ENCODE assay signal across 14 cellular contexts in the genomic region with DNA sequence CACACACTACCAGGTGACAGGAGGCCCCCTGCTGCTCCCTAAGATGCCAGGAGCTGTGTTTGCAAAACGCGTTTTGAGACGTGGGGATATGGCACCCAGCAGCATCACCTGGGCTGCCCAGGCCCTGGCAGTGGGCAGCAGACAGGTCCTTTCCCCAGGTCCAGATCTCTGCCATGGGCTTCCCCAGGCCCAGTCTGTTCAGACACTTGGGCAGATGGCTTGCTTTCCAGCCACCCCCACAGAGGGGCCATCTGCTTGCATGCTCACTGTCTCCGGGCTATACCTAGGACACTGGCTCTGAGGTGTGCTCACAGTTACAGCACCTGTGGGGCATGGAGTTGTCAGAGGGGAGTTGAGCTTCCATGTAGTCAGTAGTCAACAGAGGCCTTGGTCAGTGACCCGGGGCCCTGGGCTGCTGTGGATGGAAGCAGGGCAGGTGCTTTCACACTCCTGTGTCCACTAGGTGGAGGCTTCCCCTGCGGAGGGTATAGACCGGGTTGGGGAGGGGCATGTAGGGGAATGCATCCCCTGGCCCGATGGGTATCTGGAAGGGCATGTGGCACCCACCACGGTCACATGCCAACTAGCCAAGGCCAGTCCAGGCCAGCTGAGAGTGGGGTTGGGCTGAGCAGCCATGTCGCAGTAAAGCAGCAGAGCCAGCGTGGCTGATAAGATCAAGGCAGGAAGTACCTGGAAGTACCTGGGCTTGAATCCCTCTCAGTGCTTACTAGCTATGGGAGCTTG.
DNase-seq lines count a peak whose midpoint lies in the region; ATAC-seq and TF ChIP-seq lines count a peak whose summit lies in the region.
"Had no signal": no experiment of that assay in that cellular context is flagged by ENCODE, and none has a peak within 500 bp of the region (broad histone marks: within the 10 kb centered on the region; RNA-seq: fewer than 3 reads in every experiment).

No MANE protein-coding gene starts in this region.

- intact Hi-C loops in upper lobe of right lung (cut with DNase I), result no loop called here

- no peak overlapping the region for H3K27ac Mint-ChIP-seq in activated naive CD8-positive, alpha-beta T cell treated with anti-CD3 and anti-CD28 coated beads, Interleukin-2, amount 50 U/mL, for 24 hours
- H3K27ac Mint-ChIP-seq in activated naive CD8-positive, alpha-beta T cell treated with anti-CD3 and anti-CD28 coated beads for 36 hours, result no peak overlapping the region
- H3K27ac Mint-ChIP-seq: stimulated activated naive CD8-positive, alpha-beta T cell treated with anti-CD3 and anti-CD28 coated beads, Interleukin-15, amount 100 ng/mL, for 72 hours; T-helper 1 cell treated with Interleukin-12 subunit alpha and Interleukin-12 subunit beta and Interleukin-4 antibody, amounts not matched to agents 30 μg/mL and 1 μg/mL, for 36 hours had no signal

- peaks cover 4% of the 10 kb centered on the region for H3K9me3 Mint-ChIP-seq in activated naive CD8-positive, alpha-beta T cell treated with anti-CD3 and anti-CD28 coated beads, Interleukin-2, amount 50 U/mL, for 24 hours
- H3K9me3 Mint-ChIP-seq in activated naive CD8-positive, alpha-beta T cell treated with anti-CD3 and anti-CD28 coated beads for 36 hours, result peaks cover 3% of the 10 kb centered on the region
- H3K9me3 Mint-ChIP-seq: stimulated activated naive CD8-positive, alpha-beta T cell treated with anti-CD3 and anti-CD28 coated beads, Interleukin-15, amount 100 ng/mL, for 72 hours; T-helper 1 cell treated with Interleukin-12 subunit alpha and Interleukin-12 subunit beta and Interleukin-4 antibody, amounts not matched to agents 30 μg/mL and 1 μg/mL, for 36 hours had no signal

- H3K4me3 ChIP-seq in upper lobe of right lung, result no peak overlapping the region

- no peak overlapping the region for H3K4me3 Mint-ChIP-seq in activated naive CD8-positive, alpha-beta T cell treated with anti-CD3 and anti-CD28 coated beads, Interleukin-2, amount 50 U/mL, for 24 hours
- H3K4me3 Mint-ChIP-seq in activated naive CD8-positive, alpha-beta T cell treated with anti-CD3 and anti-CD28 coated beads for 36 hours, result no peak overlapping the region
- H3K4me3 Mint-ChIP-seq: stimulated activated naive CD8-positive, alpha-beta T cell treated with anti-CD3 and anti-CD28 coated beads, Interleukin-15, amount 100 ng/mL, for 72 hours; T-helper 1 cell treated with Interleukin-12 subunit alpha and Interleukin-12 subunit beta and Interleukin-4 antibody, amounts not matched to agents 30 μg/mL and 1 μg/mL, for 36 hours had no signal

- H3K9me3 ChIP-seq in upper lobe of right lung, result peaks cover 5% of the 10 kb centered on the region

- H3K36me3 ChIP-seq in upper lobe of right lung, result no peaks in the 10 kb centered on the region

- no peaks in the 10 kb centered on the region for H3K27me3 ChIP-seq in upper lobe of right lung

- H3K4me1 ChIP-seq in upper lobe of right lung, result no peaks in the 10 kb centered on the region

- H3K4me1 Mint-ChIP-seq in activated naive CD8-positive, alpha-beta T cell treated with anti-CD3 and anti-CD28 coated beads, Interleukin-2, amount 50 U/mL, for 24 hours, result peaks cover 7% of the 10 kb centered on the region
- H3K4me1 Mint-ChIP-seq in activated naive CD8-positive, alpha-beta T cell treated with anti-CD3 and anti-CD28 coated beads for 36 hours, result no peaks in the 10 kb centered on the region

- peak; percentile 45 for TF ChIP-seq CTCF in VCaP (conservative IDR thresholded peaks at IDR 0.05)
- TF ChIP-seq CTCF in upper lobe of right lung (IDR thresholded peaks at IDR 0.05), result no peak

- no peak overlapping the region for H3K27ac ChIP-seq in VCaP
- no peak overlapping the region for H3K27ac ChIP-seq in upper lobe of right lung
- H3K27ac ChIP-seq: epithelial cell of prostate had no signal

- DNase-seq in activated naive CD8-positive, alpha-beta T cell treated with anti-CD3 and anti-CD28 coated beads, Interleukin-2, amount 50 U/mL, for 24 hours, result no peak
- no peak for DNase-seq in activated naive CD8-positive, alpha-beta T cell treated with anti-CD3 and anti-CD28 coated beads for 36 hours
- DNase-seq in iPS-NIHi11 (ENCODE audit: low spot score), result peak; percentile 47
- no peak for DNase-seq in upper lobe of right lung
- DNase-seq in NCI-H774 (lab: John Stamatoyannopoulos, UW), result no peak
- DNase-seq: activated CD4-positive, CD25-positive, alpha-beta regulatory T cell; NCI-H1436 treated with DMSO at 0.1 percent for 48 hours; stimulated activated CD4-positive, alpha-beta T cell treated with anti-CD3 and anti-CD28 coated beads, Interleukin-12 subunit alpha, Interleukin-12 subunit beta, amount 100 ng/mL, for 4 hours; stimulated activated naive CD8-positive, alpha-beta T cell treated with anti-CD3 and anti-CD28 coated beads, Interleukin-15, amount 100 ng/mL, for 72 hours had no signal

- H3K27me3 Mint-ChIP-seq in activated naive CD8-positive, alpha-beta T cell treated with anti-CD3 and anti-CD28 coated beads, Interleukin-2, amount 50 U/mL, for 24 hours, result peaks cover 3% of the 10 kb centered on the region
- peaks cover 5% of the 10 kb centered on the region for H3K27me3 Mint-ChIP-seq in activated naive CD8-positive, alpha-beta T cell treated with anti-CD3 and anti-CD28 coated beads for 36 hours
- H3K27me3 Mint-ChIP-seq: stimulated activated naive CD8-positive, alpha-beta T cell treated with anti-CD3 and anti-CD28 coated beads, Interleukin-15, amount 100 ng/mL, for 72 hours had no signal

- H3K36me3 Mint-ChIP-seq in activated naive CD8-positive, alpha-beta T cell treated with anti-CD3 and anti-CD28 coated beads, Interleukin-2, amount 50 U/mL, for 24 hours (ENCODE audit: low read depth), result no peaks in the 10 kb centered on the region
- H3K36me3 Mint-ChIP-seq in activated naive CD8-positive, alpha-beta T cell treated with anti-CD3 and anti-CD28 coated beads for 36 hours, result no peaks in the 10 kb centered on the region

- ATAC-seq in activated naive CD8-positive, alpha-beta T cell treated with anti-CD3 and anti-CD28 coated beads, Interleukin-2, amount 50 U/mL, for 24 hours, result peak; percentile 11
- ATAC-seq in upper lobe of right lung (peak; percentile 37), GM21526 (IDR thresholded peaks at IDR 0.05; ENCODE audit: low FRiP score, unreplicated experiment) (no peak), HG03521 (IDR thresholded peaks at IDR 0.05; ENCODE audit: unreplicated experiment) (no peak)
- ATAC-seq: stimulated activated naive CD8-positive, alpha-beta T cell treated with anti-CD3 and anti-CD28 coated beads, Interleukin-15, amount 100 ng/mL, for 72 hours had no signal

Comparison
In these comparisons a context has a peak if more than half of its experiments do, and no peak if none do; other contexts are left out.
1. ATAC-seq: peak in activated naive CD8-positive, alpha-beta T cell treated with anti-CD3 and anti-CD28 coated beads, Interleukin-2, amount 50 U/mL, for 24 hours (single experiment) and upper lobe of right lung (single experiment); none in GM21526 (single experiment) and HG03521 (single experiment).